In the genomic region with DNA sequence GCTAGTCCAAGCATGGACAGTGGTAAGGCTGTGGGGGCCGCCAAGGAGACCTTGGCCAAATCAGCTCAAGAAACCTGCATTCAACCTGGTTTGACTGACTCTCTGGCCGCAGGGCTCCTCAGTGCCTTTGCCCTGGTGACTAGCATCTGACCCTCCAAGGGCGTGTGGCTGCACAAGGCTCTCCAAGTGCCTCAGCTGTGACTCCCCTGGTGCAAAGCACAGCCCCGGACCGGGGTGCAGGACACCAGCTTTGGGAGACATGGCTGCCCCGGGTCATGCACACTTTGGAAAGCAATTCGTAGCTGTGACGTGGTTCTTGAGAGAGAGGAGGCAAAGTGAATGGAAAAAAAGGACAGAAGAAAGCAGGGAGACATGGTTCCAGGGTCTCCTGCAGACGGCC, we compare ENCODE assay signal across 21 cellular contexts.
DNase-seq lines count a peak whose midpoint lies in the region; ATAC-seq and TF ChIP-seq lines count a peak whose summit lies in the region.
"Had no signal": no experiment of that assay in that cellular context is flagged by ENCODE, and none has a peak within 500 bp of the region (broad histone marks: within the 10 kb centered on the region; RNA-seq: fewer than 3 reads in every experiment).

No MANE protein-coding gene starts in this region.

- H3K36me3 Mint-ChIP-seq in activated CD4-positive, alpha-beta T cell treated with anti-CD3 and anti-CD28 coated beads, Interleukin-2, amount 10 ng/mL, durations not matched to agents 24 days and 14 days (ENCODE audit: low read depth), result no peaks in the 10 kb centered on the region
- H3K36me3 Mint-ChIP-seq in activated CD4-positive, alpha-beta T cell treated with anti-CD3 and anti-CD28 coated beads for 36 hours (ENCODE audit: low read depth), result no peaks in the 10 kb centered on the region
- no peaks in the 10 kb centered on the region for H3K36me3 Mint-ChIP-seq in glutamatergic neuron (ENCODE audit: unreplicated experiment)
- no peaks in the 10 kb centered on the region for H3K36me3 Mint-ChIP-seq in osteocyte (ENCODE audit: unreplicated experiment)
- H3K36me3 Mint-ChIP-seq: CD14-positive monocyte; CD4-positive, alpha-beta memory T cell had no signal

- peak; percentile 21 for DNase-seq in activated CD4-positive, alpha-beta T cell treated with anti-CD3 and anti-CD28 coated beads, Interleukin-2, amount 10 ng/mL, durations not matched to agents 24 days and 14 days
- DNase-seq in activated CD4-positive, alpha-beta T cell treated with anti-CD3 and anti-CD28 coated beads for 36 hours, result no peak
- no peak for DNase-seq in glutamatergic neuron
- DNase-seq in osteocyte (ENCODE audit: extremely low spot score, unreplicated experiment), result peak; percentile 84
- no peak for DNase-seq in transverse colon
- DNase-seq in HPDE6-E6E7 (ENCODE audit: extremely low spot score), result no peak
- no peak for DNase-seq in GM13977 (ENCODE audit: low spot score)
- DNase-seq: CD4-positive, alpha-beta memory T cell; DMS153; DMS79; GDM1; H7; HFFc6; IMR-90 had no signal

- no peak for TF ChIP-seq EP300 in transverse colon (IDR thresholded peaks at IDR 0.05; ENCODE audit: low read depth)

- H3K9me3 Mint-ChIP-seq in activated CD4-positive, alpha-beta T cell treated with anti-CD3 and anti-CD28 coated beads, Interleukin-2, amount 10 ng/mL, durations not matched to agents 24 days and 14 days, result peaks cover 3% of the 10 kb centered on the region
- H3K9me3 Mint-ChIP-seq in activated CD4-positive, alpha-beta T cell treated with anti-CD3 and anti-CD28 coated beads for 36 hours (ENCODE audit: low read depth), result no peaks in the 10 kb centered on the region
- H3K9me3 Mint-ChIP-seq in glutamatergic neuron (ENCODE audit: unreplicated experiment) (peaks cover 5% of the 10 kb centered on the region), osteocyte (ENCODE audit: unreplicated experiment) (peaks cover 30% of the 10 kb centered on the region)

- H3K27ac Mint-ChIP-seq in activated CD4-positive, alpha-beta T cell treated with anti-CD3 and anti-CD28 coated beads, Interleukin-2, amount 10 ng/mL, durations not matched to agents 24 days and 14 days, result no peak overlapping the region
- no peak overlapping the region for H3K27ac Mint-ChIP-seq in activated CD4-positive, alpha-beta T cell treated with anti-CD3 and anti-CD28 coated beads for 36 hours
- H3K27ac Mint-ChIP-seq in glutamatergic neuron (ENCODE audit: unreplicated experiment) (peak overlapping the region; percentile 84), osteocyte (ENCODE audit: unreplicated experiment) (no peak overlapping the region)
- H3K27ac Mint-ChIP-seq: CD14-positive monocyte; CD4-positive, alpha-beta memory T cell; HFFc6 had no signal

- intact Hi-C loops in activated CD4-positive, alpha-beta T cell treated with anti-CD3 and anti-CD28 coated beads, Interleukin-2, amount 10 ng/mL, durations not matched to agents 24 days and 14 days (cut with micrococcal nuclease), result no loop called here
- intact Hi-C loops in activated CD4-positive, alpha-beta T cell treated with anti-CD3 and anti-CD28 coated beads for 36 hours (cut with DNase I, micrococcal nuclease), result no loop called here
- intact Hi-C loops in transverse colon (cut with DNase I; ENCODE audit: low total_unique reads), result no loop called here

- POLR2A ChIA-PET in activated CD4-positive, alpha-beta T cell treated with anti-CD3 and anti-CD28 coated beads for 36 hours (lab: Charles Lee), result no interaction called here

- H3K4me1 Mint-ChIP-seq in activated CD4-positive, alpha-beta T cell treated with anti-CD3 and anti-CD28 coated beads, Interleukin-2, amount 10 ng/mL, durations not matched to agents 24 days and 14 days, result no peaks in the 10 kb centered on the region
- H3K4me1 Mint-ChIP-seq in activated CD4-positive, alpha-beta T cell treated with anti-CD3 and anti-CD28 coated beads for 36 hours, result no peaks in the 10 kb centered on the region
- peaks cover 29% of the 10 kb centered on the region for H3K4me1 Mint-ChIP-seq in glutamatergic neuron (ENCODE audit: low read depth, unreplicated experiment)
- H3K4me1 Mint-ChIP-seq in osteocyte (ENCODE audit: unreplicated experiment), result no peaks in the 10 kb centered on the region
- H3K4me1 Mint-ChIP-seq: CD14-positive monocyte; CD4-positive, alpha-beta memory T cell had no signal

- TF ChIP-seq CTCF in glutamatergic neuron (IDR thresholded peaks at IDR 0.05; ENCODE audit: partially characterized antibody, unreplicated experiment), result no peak
- TF ChIP-seq CTCF in osteocyte (IDR thresholded peaks at IDR 0.05), result no peak
- no peak for TF ChIP-seq CTCF in transverse colon (IDR thresholded peaks at IDR 0.05)
- TF ChIP-seq CTCF in GM13977 (IDR thresholded peaks at IDR 0.05; ENCODE audit: extremely low read depth, insufficient read depth, missing control alignments), result no peak

- ATAC-seq in activated CD4-positive, alpha-beta T cell treated with anti-CD3 and anti-CD28 coated beads for 36 hours, result no peak
- ATAC-seq: HCT116, K562 had no signal

- 74% methylated on average over 9 of the region's 9 CpGs; no CpG with 5 or more reads in 1 of the 2 donors for WGBS in transverse colon (ENCODE audit: low coverage in 1 of 2), 2 donors

- no peaks in the 10 kb centered on the region for H3K27me3 Mint-ChIP-seq in activated CD4-positive, alpha-beta T cell treated with anti-CD3 and anti-CD28 coated beads, Interleukin-2, amount 10 ng/mL, durations not matched to agents 24 days and 14 days
- H3K27me3 Mint-ChIP-seq in activated CD4-positive, alpha-beta T cell treated with anti-CD3 and anti-CD28 coated beads for 36 hours, result no peaks in the 10 kb centered on the region
- peaks cover 2% of the 10 kb centered on the region for H3K27me3 Mint-ChIP-seq in glutamatergic neuron (ENCODE audit: unreplicated experiment)
- H3K27me3 Mint-ChIP-seq in osteocyte (ENCODE audit: unreplicated experiment), result no peaks in the 10 kb centered on the region
- H3K27me3 Mint-ChIP-seq: CD4-positive, alpha-beta memory T cell had no signal

- H3K9me3 ChIP-seq in transverse colon, result no peaks in the 10 kb centered on the region
- H3K9me3 ChIP-seq: BLaER1 had no signal

- no peak for TF ChIP-seq POLR2A in transverse colon (IDR thresholded peaks at IDR 0.05)

- no peaks in the 10 kb centered on the region for H3K36me3 ChIP-seq in transverse colon
- H3K36me3 ChIP-seq: BLaER1 had no signal

- no peak overlapping the region for H3K4me3 ChIP-seq in transverse colon
- H3K4me3 ChIP-seq: BLaER1, GM23248, K562 had no signal

- no peak overlapping the region for H3K4me3 Mint-ChIP-seq in activated CD4-positive, alpha-beta T cell treated with anti-CD3 and anti-CD28 coated beads, Interleukin-2, amount 10 ng/mL, durations not matched to agents 24 days and 14 days
- no peak overlapping the region for H3K4me3 Mint-ChIP-seq in activated CD4-positive, alpha-beta T cell treated with anti-CD3 and anti-CD28 coated beads for 36 hours
- H3K4me3 Mint-ChIP-seq in glutamatergic neuron (ENCODE audit: unreplicated experiment), result no peak overlapping the region
- H3K4me3 Mint-ChIP-seq in osteocyte (ENCODE audit: unreplicated experiment), result no peak overlapping the region
- H3K4me3 Mint-ChIP-seq: CD14-positive monocyte; CD4-positive, alpha-beta memory T cell; HFFc6 had no signal

- H3K4me1 ChIP-seq in transverse colon, result no peaks in the 10 kb centered on the region
- H3K4me1 ChIP-seq: BLaER1 had no signal

- H3K27me3 ChIP-seq in transverse colon, result no peaks in the 10 kb centered on the region
- H3K27me3 ChIP-seq: BLaER1 had no signal

- H3K27ac ChIP-seq in transverse colon, result no peak overlapping the region
- H3K27ac ChIP-seq: 22Rv1, BLaER1, GM23248, HL-60 had no signal

- in situ Hi-C loops in transverse colon (cut with MboI; ENCODE audit: low pct_ligation_motif_present in 1 of 4, low pct_unique_long_range_greater_than_20kb in 1 of 4, low sequenced_read_pairs in 3 of 4) (no loop called here), GM13977 (cut with MboI; ENCODE audit: low pct_unique_long_range_greater_than_20kb, low sequenced_read_pairs, unreplicated experiment) (no loop called here)

- CTCF ChIA-PET in activated CD4-positive, alpha-beta T cell treated with anti-CD3 and anti-CD28 coated beads for 36 hours (lab: Charles Lee), result no interaction called here

Comparison
In these comparisons a context has a peak if more than half of its experiments do, and no peak if none do; other contexts are left out.
1. DNase-seq: peak in activated CD4-positive, alpha-beta T cell treated with anti-CD3 and anti-CD28 coated beads, Interleukin-2, amount 10 ng/mL, durations not matched to agents 24 days and 14 days (single experiment) and osteocyte (single experiment); none in activated CD4-positive, alpha-beta T cell treated with anti-CD3 and anti-CD28 coated beads for 36 hours (single experiment), glutamatergic neuron (single experiment), transverse colon (single experiment), HPDE6-E6E7 (single experiment) and GM13977 (single experiment).